29 cellular contexts compared by ENCODE assay signal in genomic region chr2:238701066-238701906, GRCh38.
DNase-seq lines count a peak whose midpoint lies in the region; ATAC-seq and TF ChIP-seq lines count a peak whose summit lies in the region.
"Had no signal": no experiment of that assay in that cellular context is flagged by ENCODE, and none has a peak within 500 bp of the region (broad histone marks: within the 10 kb centered on the region; RNA-seq: fewer than 3 reads in every experiment).

No MANE protein-coding gene starts in this region.

- H3K4me1 Mint-ChIP-seq in activated naive CD8-positive, alpha-beta T cell treated with anti-CD3 and anti-CD28 coated beads for 36 hours, result no peaks in the 10 kb centered on the region
- H3K4me1 Mint-ChIP-seq in activated CD8-positive, alpha-beta T cell treated with anti-CD3 and anti-CD28 coated beads for 36 hours (ENCODE audit: low read depth), result no peaks in the 10 kb centered on the region
- H3K4me1 Mint-ChIP-seq: memory B cell had no signal

- peak; percentile 20 for ATAC-seq in Right ventricle myocardium inferior
- ATAC-seq in lung (ENCODE audit: insufficient read depth, low FRiP score), result no peak
- no peak for ATAC-seq in upper lobe of right lung
- no peak for ATAC-seq in activated CD8-positive, alpha-beta T cell treated with anti-CD3 and anti-CD28 coated beads for 36 hours
- ATAC-seq: activated CD8-positive, alpha-beta T cell treated with anti-CD3 and anti-CD28 coated beads, Interleukin-2, amount 10 ng/mL, durations not matched to agents 7 days and 5 days; CD8-positive, alpha-beta T cell; GM12878; K562; PC-3; right lobe of liver; T-helper 17 cell had no signal

- H3K27ac ChIP-seq in lung (ENCODE audit: low read depth in 1 of 2, low read length in 1 of 2), result peak overlapping the region in 1 of 2 donors; percentile 83
- H3K27ac ChIP-seq in upper lobe of right lung, result peak overlapping the region; percentile 81
- no peak overlapping the region for H3K27ac ChIP-seq in hepatocyte
- H3K27ac ChIP-seq: right lobe of liver had no signal

- no peaks in the 10 kb centered on the region for H3K36me3 Mint-ChIP-seq in activated naive CD8-positive, alpha-beta T cell treated with anti-CD3 and anti-CD28 coated beads for 36 hours
- H3K36me3 Mint-ChIP-seq in activated CD8-positive, alpha-beta T cell treated with anti-CD3 and anti-CD28 coated beads for 36 hours (ENCODE audit: low read depth), result no peaks in the 10 kb centered on the region
- H3K36me3 Mint-ChIP-seq: activated naive CD8-positive, alpha-beta T cell; CD8-positive, alpha-beta T cell; memory B cell had no signal

- no peak for TF ChIP-seq CTCF in lung (IDR thresholded peaks at IDR 0.05; ENCODE audit: control extremely low read depth, extremely low read depth)
- TF ChIP-seq CTCF in upper lobe of right lung (IDR thresholded peaks at IDR 0.05), result no peak
- no peak for TF ChIP-seq CTCF in hepatocyte (IDR thresholded peaks at IDR 0.05; ENCODE audit: poor library complexity)
- TF ChIP-seq CTCF in activated CD8-positive, alpha-beta T cell treated with anti-CD3 and anti-CD28 coated beads for 36 hours (IDR thresholded peaks at IDR 0.05), result no peak

- no peaks in the 10 kb centered on the region for H3K9me3 Mint-ChIP-seq in activated naive CD8-positive, alpha-beta T cell treated with anti-CD3 and anti-CD28 coated beads for 36 hours
- H3K9me3 Mint-ChIP-seq in activated CD8-positive, alpha-beta T cell treated with anti-CD3 and anti-CD28 coated beads for 36 hours, result no peaks in the 10 kb centered on the region
- H3K9me3 Mint-ChIP-seq: CD8-positive, alpha-beta T cell; memory B cell; stimulated activated naive CD8-positive, alpha-beta T cell treated with anti-CD3 and anti-CD28 coated beads, Interleukin-15, Interleukin-2, amounts not matched to agents 100 ng/mL and 50 ng/mL, for 24 hours had no signal

- no peak overlapping the region for H3K4me2 ChIP-seq in hepatocyte

- H3K27me3 Mint-ChIP-seq in activated naive CD8-positive, alpha-beta T cell treated with anti-CD3 and anti-CD28 coated beads for 36 hours, result no peaks in the 10 kb centered on the region
- no peaks in the 10 kb centered on the region for H3K27me3 Mint-ChIP-seq in activated CD8-positive, alpha-beta T cell treated with anti-CD3 and anti-CD28 coated beads for 36 hours
- H3K27me3 Mint-ChIP-seq: activated naive CD8-positive, alpha-beta T cell; memory B cell; stimulated activated naive CD8-positive, alpha-beta T cell treated with anti-CD3 and anti-CD28 coated beads, Interleukin-15, Interleukin-2, amounts not matched to agents 100 ng/mL and 50 ng/mL, for 24 hours had no signal

- H3K4me1 ChIP-seq in lung (ENCODE audit: control insufficient read depth in 2 of 2, insufficient read depth in 2 of 2, low read length in 2 of 2) (peaks cover 0 to 24% of the 10 kb centered on the region in 2 donors), upper lobe of right lung (peaks cover 16% of the 10 kb centered on the region), hepatocyte (ENCODE audit: insufficient read depth) (peaks cover 12% of the 10 kb centered on the region)

- no peaks in the 10 kb centered on the region for H3K79me2 ChIP-seq in hepatocyte

- H3K9me3 ChIP-seq in lung (ENCODE audit: control insufficient read depth in 2 of 2, insufficient read depth in 1 of 2, low read length in 1 of 2) (no peaks in the 10 kb centered on the region), upper lobe of right lung (no peaks in the 10 kb centered on the region), hepatocyte (ENCODE audit: low read depth) (no peaks in the 10 kb centered on the region)
- H3K9me3 ChIP-seq: heart right ventricle, right lobe of liver had no signal

- H3K4me3 ChIP-seq in lung, result no peak overlapping the region
- H3K4me3 ChIP-seq in upper lobe of right lung, result no peak overlapping the region
- no peak overlapping the region for H3K4me3 ChIP-seq in hepatocyte
- H3K4me3 ChIP-seq: GM12878, heart right ventricle, K562, right lobe of liver had no signal

- H3K27me3 ChIP-seq in lung (ENCODE audit: control insufficient read depth, insufficient read depth) (no peaks in the 10 kb centered on the region), upper lobe of right lung (no peaks in the 10 kb centered on the region), hepatocyte (no peaks in the 10 kb centered on the region)
- H3K27me3 ChIP-seq: heart right ventricle, right lobe of liver had no signal

- H3K9me2 ChIP-seq in hepatocyte (replicated peaks; ENCODE audit: insufficient read depth), result no peaks in the 10 kb centered on the region

- H3K36me3 ChIP-seq in lung (ENCODE audit: control insufficient read depth in 2 of 2, insufficient read depth in 2 of 2, low read length in 2 of 2) (no peaks in the 10 kb centered on the region), upper lobe of right lung (no peaks in the 10 kb centered on the region), hepatocyte (replicated peaks; ENCODE audit: insufficient read depth, low read depth) (no peaks in the 10 kb centered on the region)
- H3K36me3 ChIP-seq: heart right ventricle, right lobe of liver had no signal

- no peak for DNase-seq in Right ventricle myocardium inferior (ENCODE audit: missing footprints)
- no peak for DNase-seq in cardiac septum (ENCODE audit: low spot score)
- DNase-seq in activated naive CD8-positive, alpha-beta T cell treated with anti-CD3 and anti-CD28 coated beads for 36 hours, result no peak
- DNase-seq in lung (ENCODE audit: low spot score), result peak; percentile 26
- DNase-seq in upper lobe of right lung, result no peak
- no peak for DNase-seq in SK-N-DZ (ENCODE audit: low spot score)
- no peak for DNase-seq in hepatocyte (ENCODE audit: low spot score)
- no peak for DNase-seq in activated CD8-positive, alpha-beta T cell treated with anti-CD3 and anti-CD28 coated beads for 36 hours
- DNase-seq: activated CD4-positive, alpha-beta T cell treated with anti-CD3 and anti-CD28 coated beads for 1 hour; activated CD8-positive, alpha-beta T cell treated with anti-CD3 and anti-CD28 coated beads, Interleukin-2, amount 10 ng/mL, durations not matched to agents 7 days and 5 days; activated effector memory CD4-positive, alpha-beta T cell treated with Interleukin-2 at 50 U/mL for 16 hours; activated T-cell treated with anti-CD3 and anti-CD28 coated beads, Interleukin-2, amount 50 U/mL, for 1 hour; CD8-positive, alpha-beta T cell; cortex of kidney; heart right ventricle; kidney glomerular epithelial cell; NCI-H1048; NCI-H510A treated with DMSO at 0.1 percent for 48 hours; PC-3; posterior cingulate gyrus; stimulated activated CD8-positive, alpha-beta memory T cell treated with anti-CD3 and anti-CD28 coated beads, Interleukin-4, amount 100 ng/mL, for 48 hours; T-helper 17 cell had no signal

- POLR2A ChIA-PET in activated CD8-positive, alpha-beta T cell treated with anti-CD3 and anti-CD28 coated beads for 36 hours (lab: Charles Lee), result no interaction called here

- CTCF ChIA-PET in activated CD8-positive, alpha-beta T cell treated with anti-CD3 and anti-CD28 coated beads for 36 hours (lab: Charles Lee), result no interaction called here

- no peaks in the 10 kb centered on the region for H4K20me1 ChIP-seq in hepatocyte (ENCODE audit: insufficient read depth, poor library complexity, severe bottlenecking)

- intact Hi-C loops in Right ventricle myocardium inferior (cut with DNase I), result loop anchor here (1.0 kb wide), 1 partner anchor 104 kb away; no protein-coding TSS in a partner anchor
- intact Hi-C loops in cardiac septum (cut with DNase I), result loop anchor here (5.0 kb wide), 1 partner anchor 99 kb away; no protein-coding TSS in a partner anchor
- intact Hi-C loops in upper lobe of right lung (cut with DNase I), result no loop called here
- intact Hi-C loops in activated CD8-positive, alpha-beta T cell treated with anti-CD3 and anti-CD28 coated beads for 36 hours (cut with micrococcal nuclease), result no loop called here

- 70 to 77% methylated on average over 20 of the region's 20 CpGs for WGBS in lung, 2 donors
- 85% methylated on average over 20 of the region's 20 CpGs for WGBS in hepatocyte (ENCODE audit: low lambda C conversion rate, missing lambda C conversion rate)

- no peak overlapping the region for H2AFZ ChIP-seq in hepatocyte

- peak overlapping the region; percentile 47 for H3K27ac Mint-ChIP-seq in activated naive CD8-positive, alpha-beta T cell treated with anti-CD3 and anti-CD28 coated beads for 36 hours
- H3K27ac Mint-ChIP-seq in activated CD8-positive, alpha-beta T cell treated with anti-CD3 and anti-CD28 coated beads for 36 hours, result no peak overlapping the region
- H3K27ac Mint-ChIP-seq: activated CD8-positive, alpha-beta T cell treated with anti-CD3 and anti-CD28 coated beads, Interleukin-2, amount 10 ng/mL, durations not matched to agents 7 days and 5 days; activated naive CD8-positive, alpha-beta T cell; CD8-positive, alpha-beta T cell; memory B cell; stimulated activated naive CD8-positive, alpha-beta T cell treated with anti-CD3 and anti-CD28 coated beads, Interleukin-15, Interleukin-2, amounts not matched to agents 100 ng/mL and 50 ng/mL, for 24 hours; T-helper 17 cell had no signal

- no peak overlapping the region for H3K4me3 Mint-ChIP-seq in activated naive CD8-positive, alpha-beta T cell treated with anti-CD3 and anti-CD28 coated beads for 36 hours
- no peak overlapping the region for H3K4me3 Mint-ChIP-seq in activated CD8-positive, alpha-beta T cell treated with anti-CD3 and anti-CD28 coated beads for 36 hours
- H3K4me3 Mint-ChIP-seq: activated CD8-positive, alpha-beta T cell treated with anti-CD3 and anti-CD28 coated beads, Interleukin-2, amount 10 ng/mL, durations not matched to agents 7 days and 5 days; activated naive CD8-positive, alpha-beta T cell; CD8-positive, alpha-beta T cell; memory B cell; neural crest cell; stimulated activated naive CD8-positive, alpha-beta T cell treated with anti-CD3 and anti-CD28 coated beads, Interleukin-15, Interleukin-2, amounts not matched to agents 100 ng/mL and 50 ng/mL, for 24 hours; T-helper 17 cell had no signal

Comparison
In these comparisons a context has a peak if more than half of its experiments do, and no peak if none do; other contexts are left out.
1. intact Hi-C loops: an anchor here in Right ventricle myocardium inferior (1.0 kb wide) and cardiac septum (5.0 kb wide); none called in upper lobe of right lung and activated CD8-positive, alpha-beta T cell treated with anti-CD3 and anti-CD28 coated beads for 36 hours.